In the genomic region with DNA sequence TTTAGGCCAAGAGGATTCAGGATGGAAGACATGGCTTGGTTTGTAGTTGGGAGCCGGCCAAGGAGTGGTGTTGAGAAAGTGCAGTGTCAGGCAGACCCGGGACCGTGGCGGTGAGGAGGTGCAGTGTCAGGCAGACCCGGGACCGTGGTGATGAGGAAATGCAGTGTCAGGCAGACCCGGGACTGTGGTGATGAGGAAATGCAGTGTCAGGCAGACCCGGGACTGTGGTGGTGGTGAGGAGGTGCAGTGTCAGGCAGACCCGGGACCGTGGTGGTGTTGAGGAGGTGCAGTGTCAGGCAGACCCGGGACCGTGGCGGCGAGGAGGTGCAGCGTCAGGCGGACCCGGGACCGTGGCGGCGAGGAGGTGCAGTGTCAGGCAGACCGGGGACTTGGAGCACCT, we compare ENCODE assay signal across 16 cellular contexts. TPM values are rescaled to one million over a fixed set of nuclear protein-coding genes. Genes with fewer than 3 reads are reported as not detected.
DNase-seq lines count a peak whose midpoint lies in the region; ATAC-seq, FAIRE-seq and TF ChIP-seq lines count a peak whose summit lies in the region.
"Had no signal": no experiment of that assay in that cellular context is flagged by ENCODE, and none has a peak within 500 bp of the region (broad histone marks: within the 10 kb centered on the region; RNA-seq: fewer than 3 reads in every experiment).

No MANE protein-coding gene starts in this region.

- H3K4ac ChIP-seq in mesenchymal stem cell (ENCODE audit: low read depth in 1 of 2, low read length in 2 of 2), result no peak overlapping the region

- H3K4me1 ChIP-seq in astrocyte (ENCODE audit: insufficient read depth, low read length), result peaks cover 20% of the 10 kb centered on the region
- H3K4me1 ChIP-seq in mesenchymal stem cell (ENCODE audit: control insufficient read depth, insufficient read depth, low read depth, low read length), result peaks cover 47% of the 10 kb centered on the region
- peaks cover 48 to 59% (median 53%) of the 10 kb centered on the region in 4 donors for H3K4me1 ChIP-seq in transverse colon

- DNase-seq in activated CD8-positive, alpha-beta T cell treated with anti-CD3 and anti-CD28 coated beads, Interleukin-2, amount 10 ng/mL, durations not matched to agents 7 days and 5 days, result no peak
- DNase-seq in activated CD8-positive, alpha-beta T cell treated with anti-CD3 and anti-CD28 coated beads for 36 hours, result no peak
- no peak for DNase-seq in astrocyte (ENCODE audit: low read depth)
- no peak for DNase-seq in mesenchymal stem cell
- DNase-seq in transverse colon, result no peak
- no peak for DNase-seq in C1 segment of cervical spinal cord (lab: John Stamatoyannopoulos, UW)
- no peak for DNase-seq in activated CD4-positive, CD25-positive, alpha-beta regulatory T cell treated with anti-CD3 and anti-CD28 coated beads, Interleukin-2, amount 50 U/mL, for 72 hours
- DNase-seq: activated CD4-positive, CD25-positive, alpha-beta regulatory T cell; activated CD8-positive, alpha-beta memory T cell treated with anti-CD3 and anti-CD28 coated beads, Interleukin-2, amount 50 U/mL, for 4 hours; NCI-H1930; NCI-H526 had no signal

- no peak for ATAC-seq in activated CD8-positive, alpha-beta T cell treated with anti-CD3 and anti-CD28 coated beads, Interleukin-2, amount 10 ng/mL, durations not matched to agents 7 days and 5 days
- ATAC-seq in activated CD8-positive, alpha-beta T cell treated with anti-CD3 and anti-CD28 coated beads for 36 hours, result no peak
- ATAC-seq in GM21717 (IDR thresholded peaks at IDR 0.05; ENCODE audit: unreplicated experiment), result no peak

- no peak overlapping the region for H3K9ac ChIP-seq in astrocyte (ENCODE audit: low read length)
- no peak overlapping the region for H3K9ac ChIP-seq in mesenchymal stem cell (ENCODE audit: low read length)

- H3K23ac ChIP-seq in mesenchymal stem cell (ENCODE audit: low read length in 2 of 2), result no peak overlapping the region

- in situ Hi-C loops in transverse colon (cut with MboI; ENCODE audit: low pct_ligation_motif_present in 1 of 4, low pct_unique_long_range_greater_than_20kb in 1 of 4, low sequenced_read_pairs in 3 of 4), result no loop called here

- H2AK5ac ChIP-seq in mesenchymal stem cell (ENCODE audit: low read length, severe bottlenecking), result no peak overlapping the region

- peak overlapping the region; percentile 22 for H3K27ac Mint-ChIP-seq in activated CD8-positive, alpha-beta T cell treated with anti-CD3 and anti-CD28 coated beads, Interleukin-2, amount 10 ng/mL, durations not matched to agents 7 days and 5 days
- no peak overlapping the region for H3K27ac Mint-ChIP-seq in activated CD8-positive, alpha-beta T cell treated with anti-CD3 and anti-CD28 coated beads for 36 hours
- peak overlapping the region; percentile 27 for H3K27ac Mint-ChIP-seq in astrocyte (ENCODE audit: unreplicated experiment)

- POLR2A ChIA-PET in activated CD8-positive, alpha-beta T cell treated with anti-CD3 and anti-CD28 coated beads, Interleukin-2, amount 10 ng/mL, durations not matched to agents 7 days and 5 days (lab: Charles Lee), result no interaction called here
- POLR2A ChIA-PET in activated CD8-positive, alpha-beta T cell treated with anti-CD3 and anti-CD28 coated beads for 36 hours (lab: Charles Lee), result no interaction called here

- H3K27ac ChIP-seq in astrocyte (ENCODE audit: low read depth, low read length) (no peak overlapping the region), mesenchymal stem cell (ENCODE audit: low read length, poor library complexity, severe bottlenecking) (no peak overlapping the region), transverse colon (peak overlapping the region in 3 of 4 donors; percentile 86 to 95 (median 86))

- H4K20me1 ChIP-seq in astrocyte (ENCODE audit: insufficient read depth, low read length), result peaks cover 12% of the 10 kb centered on the region

- peaks cover 13% of the 10 kb centered on the region for H3K79me1 ChIP-seq in mesenchymal stem cell (replicated peaks; ENCODE audit: low read length, poor library complexity, severe bottlenecking)

- TF ChIP-seq EP300 in transverse colon (IDR thresholded peaks at IDR 0.05; ENCODE audit: low read depth), result no peak

- no peak overlapping the region for H3K4me3 ChIP-seq in astrocyte (ENCODE audit: insufficient read depth, low read depth, low read length)
- H3K4me3 ChIP-seq in mesenchymal stem cell (ENCODE audit: insufficient read depth in 1 of 2, low read depth in 1 of 2, low read length in 2 of 2), result no peak overlapping the region
- H3K4me3 ChIP-seq in transverse colon, result no peak overlapping the region
- H3K4me3 ChIP-seq: skin epidermis had no signal

- CTCF ChIA-PET in activated CD8-positive, alpha-beta T cell treated with anti-CD3 and anti-CD28 coated beads, Interleukin-2, amount 10 ng/mL, durations not matched to agents 7 days and 5 days (lab: Charles Lee), result no interaction called here
- CTCF ChIA-PET in activated CD8-positive, alpha-beta T cell treated with anti-CD3 and anti-CD28 coated beads for 36 hours (lab: Charles Lee), result no interaction called here

- FAIRE-seq in astrocyte (lab: Jason Lieb, UNC), result no peak
- FAIRE-seq: A204.1, GM19239, RCC 7860 had no signal

- peak overlapping the region; percentile 74 for H4K91ac ChIP-seq in mesenchymal stem cell (ENCODE audit: low read length)

- H2BK120ac ChIP-seq in mesenchymal stem cell (ENCODE audit: low read depth, low read length), result no peak overlapping the region

- H3K79me2 ChIP-seq in astrocyte (ENCODE audit: insufficient read depth, low read length), result no peaks in the 10 kb centered on the region

- H3K27me3 ChIP-seq in astrocyte (ENCODE audit: insufficient read depth, low read length), result no peaks in the 10 kb centered on the region
- no peaks in the 10 kb centered on the region for H3K27me3 ChIP-seq in mesenchymal stem cell (ENCODE audit: control insufficient read depth in 1 of 2, insufficient read depth in 1 of 2, low read length in 2 of 2)
- H3K27me3 ChIP-seq in transverse colon, result no peaks in the 10 kb centered on the region

- no peaks in the 10 kb centered on the region for H3K9me3 Mint-ChIP-seq in activated CD8-positive, alpha-beta T cell treated with anti-CD3 and anti-CD28 coated beads, Interleukin-2, amount 10 ng/mL, durations not matched to agents 7 days and 5 days (ENCODE audit: insufficient read depth)
- no peaks in the 10 kb centered on the region for H3K9me3 Mint-ChIP-seq in activated CD8-positive, alpha-beta T cell treated with anti-CD3 and anti-CD28 coated beads for 36 hours
- H3K9me3 Mint-ChIP-seq in astrocyte (ENCODE audit: unreplicated experiment), result peaks cover 2% of the 10 kb centered on the region

- TF ChIP-seq CTCF in activated CD8-positive, alpha-beta T cell treated with anti-CD3 and anti-CD28 coated beads for 36 hours (IDR thresholded peaks at IDR 0.05), result no peak
- TF ChIP-seq CTCF in astrocyte (IDR thresholded peaks at IDR 0.05; ENCODE audit: insufficient read depth, low read depth, low read length) (no peak), transverse colon (IDR thresholded peaks at IDR 0.05) (no peak)

- H3K4me3 Mint-ChIP-seq in activated CD8-positive, alpha-beta T cell treated with anti-CD3 and anti-CD28 coated beads, Interleukin-2, amount 10 ng/mL, durations not matched to agents 7 days and 5 days, result no peak overlapping the region
- H3K4me3 Mint-ChIP-seq in activated CD8-positive, alpha-beta T cell treated with anti-CD3 and anti-CD28 coated beads for 36 hours, result no peak overlapping the region
- no peak overlapping the region for H3K4me3 Mint-ChIP-seq in astrocyte (ENCODE audit: unreplicated experiment)

- no peak overlapping the region for H3K18ac ChIP-seq in mesenchymal stem cell (ENCODE audit: low read depth in 1 of 2, low read length in 2 of 2)

- H4K8ac ChIP-seq in mesenchymal stem cell (ENCODE audit: low read length), result no peak overlapping the region

- peaks cover 3% of the 10 kb centered on the region for H3K36me3 ChIP-seq in astrocyte (ENCODE audit: insufficient read depth, low read length)
- peaks cover 8 to 38% of the 10 kb centered on the region in 2 experiments for H3K36me3 ChIP-seq in mesenchymal stem cell (ENCODE audit: control insufficient read depth in 1 of 2, insufficient read depth in 2 of 2, low read depth in 1 of 2, low read length in 2 of 2)
- no peaks in the 10 kb centered on the region for H3K36me3 ChIP-seq in transverse colon

- intact Hi-C loops in activated CD8-positive, alpha-beta T cell treated with anti-CD3 and anti-CD28 coated beads for 36 hours (cut with micrococcal nuclease), result no loop called here
- intact Hi-C loops in transverse colon (cut with DNase I; ENCODE audit: low total_unique reads), result no loop called here

- H2AFZ ChIP-seq in astrocyte (ENCODE audit: low read depth, low read length), result no peak overlapping the region
- H2AFZ ChIP-seq in mesenchymal stem cell (ENCODE audit: low read depth, low read length), result no peak overlapping the region

- H3K36me3 Mint-ChIP-seq in activated CD8-positive, alpha-beta T cell treated with anti-CD3 and anti-CD28 coated beads, Interleukin-2, amount 10 ng/mL, durations not matched to agents 7 days and 5 days (ENCODE audit: low read depth), result peaks cover 23% of the 10 kb centered on the region
- H3K36me3 Mint-ChIP-seq in activated CD8-positive, alpha-beta T cell treated with anti-CD3 and anti-CD28 coated beads for 36 hours (ENCODE audit: low read depth), result no peaks in the 10 kb centered on the region
- peaks cover 12% of the 10 kb centered on the region for H3K36me3 Mint-ChIP-seq in astrocyte (ENCODE audit: low read depth, unreplicated experiment)

- H2BK15ac ChIP-seq in mesenchymal stem cell (ENCODE audit: low read depth, poor library complexity, severe bottlenecking), result no peak overlapping the region

- H3K14ac ChIP-seq in mesenchymal stem cell (ENCODE audit: low read length in 2 of 2), result no peak overlapping the region

- peaks cover 9% of the 10 kb centered on the region for H3K4me1 Mint-ChIP-seq in activated CD8-positive, alpha-beta T cell treated with anti-CD3 and anti-CD28 coated beads, Interleukin-2, amount 10 ng/mL, durations not matched to agents 7 days and 5 days (ENCODE audit: low read depth)
- H3K4me1 Mint-ChIP-seq in activated CD8-positive, alpha-beta T cell treated with anti-CD3 and anti-CD28 coated beads for 36 hours (ENCODE audit: low read depth), result no peaks in the 10 kb centered on the region
- H3K4me1 Mint-ChIP-seq in astrocyte (ENCODE audit: low read depth, unreplicated experiment), result peaks cover 21% of the 10 kb centered on the region

- peak overlapping the region in 1 of 2 experiments; percentile 8 for H2BK12ac ChIP-seq in mesenchymal stem cell (ENCODE audit: low read length in 2 of 2)

- no peaks in the 10 kb centered on the region for H3K9me3 ChIP-seq in astrocyte (ENCODE audit: insufficient read depth, low read depth, low read length)
- H3K9me3 ChIP-seq in mesenchymal stem cell (ENCODE audit: control insufficient read depth, low read length), result no peaks in the 10 kb centered on the region
- H3K9me3 ChIP-seq in transverse colon, result no peaks in the 10 kb centered on the region

- H3K27me3 Mint-ChIP-seq in activated CD8-positive, alpha-beta T cell treated with anti-CD3 and anti-CD28 coated beads, Interleukin-2, amount 10 ng/mL, durations not matched to agents 7 days and 5 days (ENCODE audit: low read depth), result no peaks in the 10 kb centered on the region
- no peaks in the 10 kb centered on the region for H3K27me3 Mint-ChIP-seq in activated CD8-positive, alpha-beta T cell treated with anti-CD3 and anti-CD28 coated beads for 36 hours
- H3K27me3 Mint-ChIP-seq in astrocyte (ENCODE audit: low read depth, unreplicated experiment), result peaks cover 1% of the 10 kb centered on the region

- 90% methylated on average over 21 of the region's 21 CpGs for WGBS in mesenchymal stem cell
- 79 to 80% methylated on average over 10 to 21 of the region's 21 CpGs for whole genome bisulfite sequencing in transverse colon (ENCODE audit: low coverage in 1 of 2), 2 donors

- H3K4me2 ChIP-seq in astrocyte (ENCODE audit: low read length) (no peak overlapping the region), mesenchymal stem cell (ENCODE audit: low read length, poor library complexity, severe bottlenecking) (no peak overlapping the region)

- TF ChIP-seq POLR2A in transverse colon (IDR thresholded peaks at IDR 0.05), result no peak

- no peak overlapping the region for H2BK5ac ChIP-seq in mesenchymal stem cell (ENCODE audit: low read depth, low read length, poor library complexity, severe bottlenecking)

RNA-seq across cellular contexts. Expression of gene LRP5, which starts 59.7 kb away (rescaled TPM):
- 10 to 100 TPM; 37.1 to 46.3 TPM for total RNA-seq in activated CD8-positive, alpha-beta T cell treated with anti-CD3 and anti-CD28 coated beads, Interleukin-2, amount 10 ng/mL, durations not matched to agents 7 days and 5 days
- 10 to 100 TPM; 10.5 to 15.3 TPM for total RNA-seq in activated CD8-positive, alpha-beta T cell treated with anti-CD3 and anti-CD28 coated beads for 36 hours
- total RNA-seq in astrocyte (19.6 and 20.2 TPM in 2 replicates), transverse colon (100 to 1,000 TPM in 1 of 4 donors, 10 to 100 TPM in 3; 72.6 to 138 (median 82.3) TPM)
- 46.4 TPM for polyA plus RNA-seq in mesenchymal stem cell (2013, experiment 1 of 2)
- 41.4 TPM for polyA plus RNA-seq in mesenchymal stem cell (2013, experiment 2 of 2)

Comparison
In these comparisons a context has a peak if more than half of its experiments do, and no peak if none do; other contexts are left out.
1. H3K27ac ChIP-seq: peak in transverse colon (3 of 4); none in astrocyte (single experiment) and mesenchymal stem cell (single experiment).